38 cellular contexts compared by ENCODE assay signal in the genomic region with DNA sequence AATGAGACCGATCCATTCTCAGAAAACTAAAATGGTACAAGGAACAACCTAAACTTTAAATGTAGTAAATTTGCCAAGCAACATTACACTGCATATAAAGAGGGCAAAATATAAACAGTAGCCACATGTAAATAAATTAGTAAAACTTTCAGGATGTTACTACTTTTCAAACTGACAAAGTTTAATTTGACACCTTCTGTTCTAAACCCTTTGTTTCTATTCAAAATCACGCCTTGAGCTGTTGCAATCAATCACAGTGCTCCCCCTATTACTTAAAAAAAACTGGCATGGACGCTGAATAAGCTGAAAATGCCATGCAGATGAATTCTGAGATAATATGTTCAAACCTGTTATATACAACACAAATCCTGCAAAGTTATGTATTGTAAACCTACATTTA.
A peak's percentile ranks its signal among the peaks of the same experiment; 100 is the strongest.
DNase-seq lines count a peak whose midpoint lies in the region; ATAC-seq and TF ChIP-seq lines count a peak whose summit lies in the region.
"Had no signal": no experiment of that assay in that cellular context is flagged by ENCODE, and none has a peak within 500 bp of the region (broad histone marks: within the 10 kb centered on the region; RNA-seq: fewer than 3 reads in every experiment).

No MANE protein-coding gene starts in this region.

- no peaks in the 10 kb centered on the region for H3K9me3 ChIP-seq in heart left ventricle
- H3K9me3 ChIP-seq: adrenal gland, BE2C, esophagus muscularis mucosa, HAP-1, heart right ventricle, ovary, Peyer's patch, suprapubic skin, upper lobe of right lung had no signal

- no peaks in the 10 kb centered on the region for H3K27me3 ChIP-seq in brain microvascular endothelial cell (replicated peaks)
- H3K27me3 ChIP-seq in heart left ventricle = no peaks in the 10 kb centered on the region
- H3K27me3 ChIP-seq: adrenal gland, BE2C, esophagus muscularis mucosa, heart right ventricle, ovary, Peyer's patch, suprapubic skin, upper lobe of right lung had no signal

- in situ Hi-C loops in brain microvascular endothelial cell (cut with HindIII; ENCODE audit: low pct_ligation_motif_present, low sequenced_read_pairs) = no loop called here

- DNase-seq in activated naive CD4-positive, alpha-beta T cell treated with anti-CD3 and anti-CD28 coated beads, Interleukin-2, amount 10 ng/mL, durations not matched to agents 7 days and 5 days = no peak
- DNase-seq in activated naive CD4-positive, alpha-beta T cell (lab: John Stamatoyannopoulos, UW) = no peak
- peak; percentile 66 for DNase-seq in NCI-H69 (lab: John Stamatoyannopoulos, UW)
- DNase-seq in activated naive CD8-positive, alpha-beta T cell treated with anti-CD3 and anti-CD28 coated beads, Interleukin-2, amount 50 U/mL, for 24 hours = no peak
- DNase-seq in nephron progenitor cell = no peak
- DNase-seq in brain microvascular endothelial cell = no peak
- no peak for DNase-seq in heart left ventricle
- DNase-seq: activated CD4-positive, alpha-beta T cell treated with anti-CD3 and anti-CD28 coated beads, Interleukin-2, amount 50 U/mL, for 1 hour; activated CD8-positive, alpha-beta memory T cell treated with anti-CD3 and anti-CD28 coated beads, Interleukin-2, amount 50 U/mL, for 4 hours; activated effector memory CD4-positive, alpha-beta T cell treated with anti-CD3 and anti-CD28 coated beads, Interleukin-2, amount 50 U/mL, for 16 hours; adrenal gland; BE2C; dermis blood vessel endothelial cell; DMS153; foreskin fibroblast; heart right ventricle; Karpas-422; kidney glomerular epithelial cell; midbrain; naive B cell; NCI-H1417 treated with DMSO at 0.1 percent for 48 hours; NCI-H2081 treated with DMSO at 0.1 percent for 48 hours; NCI-H226; NCI-H526 treated with DMSO at 0.1 percent for 48 hours; ovary; Peyer's patch; retina; SHP77; SW 1271; T1000; upper lobe of right lung had no signal

- H3K27ac Mint-ChIP-seq in activated naive CD4-positive, alpha-beta T cell treated with anti-CD3 and anti-CD28 coated beads, Interleukin-2, amount 10 ng/mL, durations not matched to agents 7 days and 5 days = peak overlapping the region; percentile 65
- H3K27ac Mint-ChIP-seq in activated naive CD8-positive, alpha-beta T cell treated with anti-CD3 and anti-CD28 coated beads, Interleukin-2, amount 50 U/mL, for 24 hours = peak overlapping the region; percentile 37
- peak overlapping the region; percentile 44 for H3K27ac Mint-ChIP-seq in nephron progenitor cell
- H3K27ac Mint-ChIP-seq: stimulated activated memory B cell treated with anti-CD40 and anti-IgM and Interleukin-4, amounts not matched to agents 10 μg/mL and 1 μg/mL and 100 μg/mL, for 72 hours had no signal

- H3K36me3 Mint-ChIP-seq in activated naive CD4-positive, alpha-beta T cell treated with anti-CD3 and anti-CD28 coated beads, Interleukin-2, amount 10 ng/mL, durations not matched to agents 7 days and 5 days = peaks cover 64% of the 10 kb centered on the region
- peaks cover 71% of the 10 kb centered on the region for H3K36me3 Mint-ChIP-seq in activated naive CD8-positive, alpha-beta T cell treated with anti-CD3 and anti-CD28 coated beads, Interleukin-2, amount 50 U/mL, for 24 hours (ENCODE audit: low read depth)
- peaks cover 37% of the 10 kb centered on the region for H3K36me3 Mint-ChIP-seq in nephron progenitor cell (ENCODE audit: low read depth)

- H3K36me3 ChIP-seq in brain microvascular endothelial cell (replicated peaks) = no peaks in the 10 kb centered on the region
- H3K36me3 ChIP-seq in heart left ventricle = peaks cover 0 to 26% (median 12%) of the 10 kb centered on the region in 9 donors
- H3K36me3 ChIP-seq: adrenal gland, BE2C, ovary, upper lobe of right lung had no signal

- TF ChIP-seq POLR2A in heart left ventricle (IDR thresholded peaks at IDR 0.05) = no peak

- peaks cover 3% of the 10 kb centered on the region for H3K4me1 Mint-ChIP-seq in activated naive CD4-positive, alpha-beta T cell treated with anti-CD3 and anti-CD28 coated beads, Interleukin-2, amount 10 ng/mL, durations not matched to agents 7 days and 5 days
- peaks cover 55% of the 10 kb centered on the region for H3K4me1 Mint-ChIP-seq in activated naive CD8-positive, alpha-beta T cell treated with anti-CD3 and anti-CD28 coated beads, Interleukin-2, amount 50 U/mL, for 24 hours
- peaks cover 39% of the 10 kb centered on the region for H3K4me1 Mint-ChIP-seq in nephron progenitor cell
- H3K4me1 Mint-ChIP-seq: central memory CD8-positive, alpha-beta T cell; stimulated activated memory B cell treated with anti-CD40 and anti-IgM and Interleukin-4, amounts not matched to agents 10 μg/mL and 1 μg/mL and 100 μg/mL, for 72 hours had no signal

- 92 to 96% (median 93%) methylated on average over 3 of the region's 3 CpGs for WGBS in heart left ventricle, 4 donors

- ATAC-seq in activated naive CD8-positive, alpha-beta T cell treated with anti-CD3 and anti-CD28 coated beads, Interleukin-2, amount 50 U/mL, for 24 hours = no peak
- ATAC-seq in HG03342 (IDR thresholded peaks at IDR 0.05; ENCODE audit: unreplicated experiment) = no peak
- ATAC-seq in heart left ventricle = no peak
- ATAC-seq: heart right ventricle; stimulated activated memory B cell treated with anti-CD40 and anti-IgM and Interleukin-4, amounts not matched to agents 10 μg/mL and 1 μg/mL and 100 μg/mL, for 72 hours; upper lobe of right lung had no signal

- H3K27me3 Mint-ChIP-seq in activated naive CD4-positive, alpha-beta T cell treated with anti-CD3 and anti-CD28 coated beads, Interleukin-2, amount 10 ng/mL, durations not matched to agents 7 days and 5 days = no peaks in the 10 kb centered on the region
- H3K27me3 Mint-ChIP-seq in activated naive CD8-positive, alpha-beta T cell treated with anti-CD3 and anti-CD28 coated beads, Interleukin-2, amount 50 U/mL, for 24 hours = no peaks in the 10 kb centered on the region
- no peaks in the 10 kb centered on the region for H3K27me3 Mint-ChIP-seq in nephron progenitor cell (ENCODE audit: low read depth, poor library complexity)
- H3K27me3 Mint-ChIP-seq: central memory CD8-positive, alpha-beta T cell; naive B cell had no signal

- H3K9me3 Mint-ChIP-seq in activated naive CD4-positive, alpha-beta T cell treated with anti-CD3 and anti-CD28 coated beads, Interleukin-2, amount 10 ng/mL, durations not matched to agents 7 days and 5 days = no peaks in the 10 kb centered on the region
- H3K9me3 Mint-ChIP-seq in activated naive CD8-positive, alpha-beta T cell treated with anti-CD3 and anti-CD28 coated beads, Interleukin-2, amount 50 U/mL, for 24 hours = no peaks in the 10 kb centered on the region
- H3K9me3 Mint-ChIP-seq in nephron progenitor cell = no peaks in the 10 kb centered on the region
- H3K9me3 Mint-ChIP-seq: central memory CD8-positive, alpha-beta T cell; naive B cell; stimulated activated memory B cell treated with anti-CD40 and anti-IgM and Interleukin-4, amounts not matched to agents 10 μg/mL and 1 μg/mL and 100 μg/mL, for 72 hours had no signal

- no peak overlapping the region for H3K27ac ChIP-seq in brain microvascular endothelial cell
- H3K27ac ChIP-seq in heart left ventricle = no peak overlapping the region
- H3K27ac ChIP-seq: adrenal gland, esophagus muscularis mucosa, heart right ventricle, ovary, Peyer's patch, suprapubic skin, upper lobe of right lung, VCaP had no signal

- CTCF ChIA-PET in activated naive CD4-positive, alpha-beta T cell treated with anti-CD3 and anti-CD28 coated beads, Interleukin-2, amount 10 ng/mL, durations not matched to agents 7 days and 5 days (lab: Charles Lee) = no interaction called here

- H3K4me3 ChIP-seq in brain microvascular endothelial cell (ENCODE audit: low read depth, low read length) (no peak overlapping the region), heart left ventricle (no peak overlapping the region)
- H3K4me3 ChIP-seq: adrenal gland, esophagus muscularis mucosa, HAP-1, heart right ventricle, ovary, Peyer's patch, suprapubic skin, upper lobe of right lung had no signal

- TF ChIP-seq CTCF in nephron progenitor cell (IDR thresholded peaks at IDR 0.05) = no peak
- TF ChIP-seq CTCF in brain microvascular endothelial cell (IDR thresholded peaks at IDR 0.05; ENCODE audit: low read depth, low read length, missing control alignments) = no peak
- TF ChIP-seq CTCF in heart left ventricle (IDR thresholded peaks at IDR 0.05) = no peak

- intact Hi-C loops in heart left ventricle (cut with DNase I) = no loop called here

- H3K4me3 Mint-ChIP-seq in activated naive CD4-positive, alpha-beta T cell treated with anti-CD3 and anti-CD28 coated beads, Interleukin-2, amount 10 ng/mL, durations not matched to agents 7 days and 5 days = no peak overlapping the region
- H3K4me3 Mint-ChIP-seq in activated naive CD8-positive, alpha-beta T cell treated with anti-CD3 and anti-CD28 coated beads, Interleukin-2, amount 50 U/mL, for 24 hours = no peak overlapping the region
- H3K4me3 Mint-ChIP-seq in nephron progenitor cell = no peak overlapping the region
- H3K4me3 Mint-ChIP-seq: central memory CD8-positive, alpha-beta T cell; naive B cell; stimulated activated memory B cell treated with anti-CD40 and anti-IgM and Interleukin-4, amounts not matched to agents 10 μg/mL and 1 μg/mL and 100 μg/mL, for 72 hours had no signal

- no peaks in the 10 kb centered on the region for H3K4me1 ChIP-seq in heart left ventricle
- H3K4me1 ChIP-seq: Peyer's patch, suprapubic skin, upper lobe of right lung had no signal
